In genomic region chr19:3471954-3472655, GRCh38 we compare ENCODE assay signal across 7 cellular contexts. TPM values are rescaled to one million over a fixed set of nuclear protein-coding genes. Genes with fewer than 3 reads are reported as not detected.
DNase-seq lines count a peak whose midpoint lies in the region; ATAC-seq and TF ChIP-seq lines count a peak whose summit lies in the region.

No MANE protein-coding gene starts in this region.

- intact Hi-C loops in HCT116 (cut with micrococcal nuclease) = loop anchor here (2.0 kb wide), 1 partner anchor 145 kb away; no protein-coding TSS in a partner anchor
- intact Hi-C loops in ovary (cut with DNase I) = loop anchor here in 2 of 4 donors (2.0 kb wide), 1 partner anchor 145 kb away; no protein-coding TSS in a partner anchor

- no peaks in the 10 kb centered on the region for H3K4me1 ChIP-seq in HCT116 (ENCODE audit: control insufficient read depth in 1 of 2, insufficient read depth in 2 of 2, low read length in 2 of 2)
- peaks cover 5% of the 10 kb centered on the region for H3K4me1 ChIP-seq in ovary (ENCODE audit: insufficient read depth)

- peaks cover 37% of the 10 kb centered on the region for H3K27me3 Mint-ChIP-seq in WTC11 (ENCODE audit: low read depth)
- peaks cover 13% of the 10 kb centered on the region for H3K27me3 Mint-ChIP-seq in stimulated activated memory B cell treated with anti-CD40 and anti-IgM and Interleukin-4, amounts not matched to agents 10 μg/mL and 1 μg/mL and 100 μg/mL, for 72 hours

- peak; percentile 57 for ATAC-seq in HCT116
- ATAC-seq in WTC11 = peak; percentile 76
- ATAC-seq in stimulated activated memory B cell treated with anti-CD40 and anti-IgM and Interleukin-4, amounts not matched to agents 10 μg/mL and 1 μg/mL and 100 μg/mL, for 72 hours = no peak
- no peak for ATAC-seq in GM19328 (IDR thresholded peaks at IDR 0.05; ENCODE audit: unreplicated experiment)

- H3K27ac Mint-ChIP-seq in WTC11 = no peak overlapping the region
- no peak overlapping the region for H3K27ac Mint-ChIP-seq in stimulated activated memory B cell treated with anti-CD40 and anti-IgM and Interleukin-4, amounts not matched to agents 10 μg/mL and 1 μg/mL and 100 μg/mL, for 72 hours

- no peak overlapping the region for H2AFZ ChIP-seq in HCT116 (ENCODE audit: low read depth, low read length, poor library complexity, severe bottlenecking)

- H3K27ac ChIP-seq in HCT116 (ENCODE audit: low read depth, low read length) (no peak overlapping the region), ovary (no peak overlapping the region)

- no peak for TF ChIP-seq EP300 in ovary (IDR thresholded peaks at IDR 0.05)

- no peak for TF ChIP-seq POLR2A in HCT116 (IDR thresholded peaks at IDR 0.05; ENCODE audit: borderline replicate concordance, extremely low read depth, insufficient read depth, insufficient read length)
- TF ChIP-seq POLR2A in ovary (IDR thresholded peaks at IDR 0.05) = no peak

- H3K36me3 ChIP-seq in HCT116 (ENCODE audit: control insufficient read depth in 1 of 2, insufficient read depth in 2 of 2, low read length in 2 of 2) (no peaks in the 10 kb centered on the region), ovary (no peaks in the 10 kb centered on the region)

- WGBS in ovary, 3 donors = 12 to 24% (median 13%) methylated on average over 19 to 24 of the region's 24 CpGs

- H3K9me2 ChIP-seq in HCT116 (ENCODE audit: insufficient read depth) = no peaks in the 10 kb centered on the region

- CTCF ChIA-PET in HCT116 (lab: Charles Lee) (interaction anchor here (0.7 to 2.0 kb wide), 9 partner anchors 12 to 521 kb away, joined by 3 to 6 read pairs (median 5); partner anchors contain the start of gene SMIM44), WTC11 (lab: Charles Lee) (interaction anchor here (1.0 to 1.6 kb wide), 14 partner anchors 8 to 196 kb away, joined by 3 to 8 read pairs (median 6); partner anchors contain the start of gene SMIM44)

- POLR2A ChIA-PET in HCT116 (lab: Charles Lee) (no interaction called here), WTC11 (lab: Charles Lee) (no interaction called here)

- DNase-seq in HCT116 (ENCODE audit: low read depth, low spot score) (no peak), WTC11 (ENCODE audit: low spot score) (peak; percentile 68), epithelial cell of proximal tubule (ENCODE audit: low read depth) (no peak), ovary (peak in 4 of 5 donors; percentile 62 to 76 (median 70)), NOMO-1 (lab: John Stamatoyannopoulos, UW; ENCODE audit: unreplicated experiment in 2 of 2) (no peak)

- no TSS peak for BruUV-seq in HCT116 (replicated peaks; lab: Mats Ljungman, UMichigan)

- peaks cover 9% of the 10 kb centered on the region; the same call in 1 of the 2 replicates for H3K27me3 ChIP-seq in HCT116 (ENCODE audit: insufficient read depth, low read length)
- H3K27me3 ChIP-seq in ovary = no peaks in the 10 kb centered on the region

- no peak overlapping the region for H3K9ac ChIP-seq in HCT116 (ENCODE audit: low read length)

- peak; percentile 77 for TF ChIP-seq RAD21 in HCT116 (IDR thresholded peaks at IDR 0.05; ENCODE audit: low read depth)

- no peaks in the 10 kb centered on the region; a peak in 1 of 4 replicates for H3K9me3 ChIP-seq in HCT116 (ENCODE audit: control insufficient read depth in 1 of 2, insufficient read depth in 1 of 2, low read depth in 1 of 2, low read length in 2 of 2)
- H3K9me3 ChIP-seq in ovary = no peaks in the 10 kb centered on the region

- RAD21 ChIA-PET in HCT116 (lab: Charles Lee; ENCODE audit: low non-redundant PET in 1 of 2, low total read pairs in 2 of 2, uncharacterized antibody in 2 of 2, unreplicated experiment in 2 of 2) = no interaction called here

- H3K4me1 Mint-ChIP-seq in WTC11 = no peaks in the 10 kb centered on the region
- no peaks in the 10 kb centered on the region for H3K4me1 Mint-ChIP-seq in stimulated activated memory B cell treated with anti-CD40 and anti-IgM and Interleukin-4, amounts not matched to agents 10 μg/mL and 1 μg/mL and 100 μg/mL, for 72 hours

- peaks cover 8% of the 10 kb centered on the region for H3K9me3 Mint-ChIP-seq in WTC11
- H3K9me3 Mint-ChIP-seq in stimulated activated memory B cell treated with anti-CD40 and anti-IgM and Interleukin-4, amounts not matched to agents 10 μg/mL and 1 μg/mL and 100 μg/mL, for 72 hours = peaks cover 5% of the 10 kb centered on the region

- no peak overlapping the region for H3K4me2 ChIP-seq in HCT116 (ENCODE audit: low read length)

- peak; percentile 71 to 95 (median 85); a peak in 5 of 6 replicates for TF ChIP-seq CTCF in HCT116 (IDR thresholded peaks at IDR 0.05 in 2 of 3, conservative IDR thresholded peaks at IDR 0.05 in 1 of 3; ENCODE audit: borderline replicate concordance in 1 of 3, insufficient read depth in 1 of 3, low read depth in 2 of 3, low read length in 2 of 3)
- peak; percentile 89 for TF ChIP-seq CTCF in WTC11 (IDR thresholded peaks at IDR 0.05)
- peak; percentile 83 for TF ChIP-seq CTCF in epithelial cell of proximal tubule (conservative IDR thresholded peaks at IDR 0.05; ENCODE audit: low read depth, low read length)
- TF ChIP-seq CTCF in ovary (IDR thresholded peaks at IDR 0.05) = peak; percentile 65 to 88 (median 81)

- H4K20me1 ChIP-seq in HCT116 (ENCODE audit: insufficient read depth) = no peaks in the 10 kb centered on the region

- H3K36me3 Mint-ChIP-seq in WTC11 = peaks cover 5% of the 10 kb centered on the region
- peaks cover 6% of the 10 kb centered on the region for H3K36me3 Mint-ChIP-seq in stimulated activated memory B cell treated with anti-CD40 and anti-IgM and Interleukin-4, amounts not matched to agents 10 μg/mL and 1 μg/mL and 100 μg/mL, for 72 hours

- no peak overlapping the region for H3K4me3 Mint-ChIP-seq in WTC11
- H3K4me3 Mint-ChIP-seq in stimulated activated memory B cell treated with anti-CD40 and anti-IgM and Interleukin-4, amounts not matched to agents 10 μg/mL and 1 μg/mL and 100 μg/mL, for 72 hours = no peak overlapping the region

- H3K79me2 ChIP-seq in HCT116 (ENCODE audit: insufficient read depth, low read length) = no peaks in the 10 kb centered on the region

- no peak overlapping the region for H3K4me3 ChIP-seq in HCT116 (replicated peaks in 1 of 2; ENCODE audit: low read depth in 1 of 2, low read length in 2 of 2)
- no peak overlapping the region for H3K4me3 ChIP-seq in epithelial cell of proximal tubule (ENCODE audit: low read depth, low read length)
- no peak overlapping the region for H3K4me3 ChIP-seq in ovary

TF ChIP-seq in HCT116, 20 proteins besides CTCF, POLR2A, EP300 and RAD21 (continues in another document):
- TF ChIP-seq ZBTB33 (IDR thresholded peaks at IDR 0.05; ENCODE audit: extremely low read depth, insufficient replicate concordance, low read length) = no peak
- no peak for TF ChIP-seq EZH2 (IDR thresholded peaks at IDR 0.05)
- no peak for TF ChIP-seq CEBPB (IDR thresholded peaks at IDR 0.05; ENCODE audit: low read depth)

TF ChIP-seq in WTC11, 78 proteins besides CTCF, POLR2A, EP300 and RAD21 (continues in another document):
- no peak for TF ChIP-seq STAT6 (CRISPR knock-in tag; conservative IDR thresholded peaks at IDR 0.05; ENCODE audit: low read depth)

RNA-seq across cellular contexts. Expression of gene SMIM24, which starts 8.2 kb away (rescaled TPM):
- total RNA-seq in HCT116 (2021; ENCODE audit: unreplicated experiment) (not detected), WTC11 (2021) (2.8 to 9.9 TPM (median 7.4 TPM) in 3 replicates), epithelial cell of proximal tubule (1.4 and 2.5 TPM in 2 replicates), ovary (1 to 10 TPM in 2 of 7 donors, under 1 TPM in 2, not detected in 3; 0.30 to 2.6 (median 1.5) TPM)
- 0.10 and 0.12 TPM in 2 replicates for polyA plus RNA-seq in HCT116 (2012)
- polyA plus RNA-seq in ovary = 1 to 10 TPM in 1 of 2 donors, under 1 TPM in 1; 0.10 to 1.2 TPM

RNA-seq across cellular contexts. Expression of gene SMIM44, which starts 11.1 kb away (rescaled TPM):
- total RNA-seq in HCT116 (2021; ENCODE audit: unreplicated experiment) (not detected), WTC11 (2021) (not detected in 3 replicates), epithelial cell of proximal tubule (1.0 TPM in 1 of 2 replicates, not detected in the other), ovary (under 1 TPM in 1 of 7 donors, not detected in 6; 0.92 TPM)
- not detected in 2 replicates for polyA plus RNA-seq in HCT116 (2012)
- polyA plus RNA-seq in ovary = not detected

RNA-seq across cellular contexts. Expression of gene DOHH, which starts 28.4 kb away (rescaled TPM):
- 20.9 TPM for total RNA-seq in HCT116 (2021; ENCODE audit: unreplicated experiment)
- 15.9 and 20.8 TPM in 2 replicates for polyA plus RNA-seq in HCT116 (2012)
- total RNA-seq in WTC11 (2021) = 16.9 to 22.2 TPM (median 18.3 TPM) in 3 replicates
- total RNA-seq in epithelial cell of proximal tubule = 28.1 and 36.7 TPM in 2 replicates
- 10 to 100 TPM in 3 of 7 donors, 1 to 10 TPM in 4; 7.1 to 14.5 (median 8.0) TPM for total RNA-seq in ovary
- polyA plus RNA-seq in ovary = 1 to 10 TPM in 1 of 2 donors, not detected in 1; 9.1 TPM

RNA-seq across cellular contexts. Expression of gene FZR1, which starts 34.0 kb away (rescaled TPM):
- total RNA-seq in HCT116 (2021; ENCODE audit: unreplicated experiment) (60.3 TPM), WTC11 (2021) (43.6 to 60.8 TPM (median 44.4 TPM) in 3 replicates), epithelial cell of proximal tubule (53.9 and 70.2 TPM in 2 replicates), ovary (10 to 100 TPM; 20.6 to 54.9 (median 49.3) TPM)
- polyA plus RNA-seq in HCT116 (2012) = 64.5 and 76.2 TPM in 2 replicates
- polyA plus RNA-seq in ovary = 10 to 100 TPM in 1 of 2 donors, 1 to 10 TPM in 1; 3.9 to 33.5 TPM

Comparison
In these comparisons a context has a peak if more than half of its experiments do, and no peak if none do; other contexts are left out.
1. ATAC-seq: peak in HCT116 (single experiment) and WTC11 (single experiment); none in stimulated activated memory B cell treated with anti-CD40 and anti-IgM and Interleukin-4, amounts not matched to agents 10 μg/mL and 1 μg/mL and 100 μg/mL, for 72 hours (single experiment) and GM19328 (single experiment).
2. DNase-seq: peak in WTC11 (single experiment) and ovary (4 of 5); none in HCT116 (single experiment), epithelial cell of proximal tubule (single experiment) and NOMO-1 (0 of 2).
3. Of the 4 proteins assayed by ChIP-seq in both WTC11 and HCT116: peak only in WTC11: none; only in HCT116: none; in both: CTCF; in neither: 3.
4. Peak in every context shown above with its lines, with median percentiles within 50 percentile points of each other: CTCF ChIP-seq.